Comparison of ENCODE assay signal across 9 cellular contexts in genomic region chr4:73221734-73222133, GRCh38. TPM values are rescaled to one million over a fixed set of nuclear protein-coding genes. Genes with fewer than 3 reads are reported as not detected.
DNase-seq lines count a peak whose midpoint lies in the region; ATAC-seq and TF ChIP-seq lines count a peak whose summit lies in the region.
"Had no signal": no experiment of that assay in that cellular context is flagged by ENCODE, and none has a peak within 500 bp of the region (broad histone marks: within the 10 kb centered on the region; RNA-seq: fewer than 3 reads in every experiment).

No MANE protein-coding gene starts in this region.

- intact Hi-C loops in Calu3 (cut with micrococcal nuclease; ENCODE audit: unreplicated experiment), result no loop called here
- intact Hi-C loops in activated T-helper 2 cell treated with anti-CD3 and anti-CD28 coated beads, Interferon-gamma antibody, Interleukin-2, Interleukin-4, amounts not matched to agents 10 μg/mL and 5 μg/mL and 100 μg/mL, durations not matched to agents 14 hours and 24 hours and 36 hours (cut with micrococcal nuclease), result loop anchor here (5.0 kb wide), 1 partner anchor 39 kb away; no protein-coding TSS in a partner anchor

- H3K4me3 Mint-ChIP-seq in Calu3 (ENCODE audit: low read depth, unreplicated experiment), result peak overlapping the region; percentile 18
- H3K4me3 Mint-ChIP-seq in activated T-helper 2 cell treated with anti-CD3 and anti-CD28 coated beads, Interferon-gamma antibody, Interleukin-2, Interleukin-4, amounts not matched to agents 10 μg/mL and 5 μg/mL and 100 μg/mL, durations not matched to agents 14 hours and 24 hours and 36 hours (ENCODE audit: low read depth), result peak overlapping the region; percentile 68

- no peaks in the 10 kb centered on the region for H3K36me3 Mint-ChIP-seq in Calu3 (ENCODE audit: insufficient read depth, unreplicated experiment)
- peaks cover 22% of the 10 kb centered on the region for H3K36me3 Mint-ChIP-seq in activated T-helper 2 cell treated with anti-CD3 and anti-CD28 coated beads, Interferon-gamma antibody, Interleukin-2, Interleukin-4, amounts not matched to agents 10 μg/mL and 5 μg/mL and 100 μg/mL, durations not matched to agents 14 hours and 24 hours and 36 hours (ENCODE audit: low read depth)

- H3K27ac Mint-ChIP-seq in Calu3 (ENCODE audit: unreplicated experiment), result peak overlapping the region; percentile 19
- H3K27ac Mint-ChIP-seq in activated T-helper 2 cell treated with anti-CD3 and anti-CD28 coated beads, Interferon-gamma antibody, Interleukin-2, Interleukin-4, amounts not matched to agents 10 μg/mL and 5 μg/mL and 100 μg/mL, durations not matched to agents 14 hours and 24 hours and 36 hours, result peak overlapping the region; percentile 58

- no peak for TF ChIP-seq CTCF in 22Rv1 (IDR thresholded peaks at IDR 0.05)
- TF ChIP-seq CTCF in Calu3 (IDR thresholded peaks at IDR 0.05; ENCODE audit: unreplicated experiment), result no peak
- TF ChIP-seq CTCF in GM13977 (IDR thresholded peaks at IDR 0.05; ENCODE audit: extremely low read depth, insufficient read depth, missing control alignments), result no peak

- in situ Hi-C loops in GM13977 (cut with MboI; ENCODE audit: low pct_unique_long_range_greater_than_20kb, low sequenced_read_pairs, unreplicated experiment), result no loop called here

- CTCF ChIA-PET in Calu3 (lab: Charles Lee), result interaction anchor here (0.6 kb wide), 1 partner anchor 21 kb away, joined by 3 read pairs; no protein-coding TSS in a partner anchor

- no peaks in the 10 kb centered on the region for H3K27me3 Mint-ChIP-seq in Calu3 (ENCODE audit: unreplicated experiment)
- H3K27me3 Mint-ChIP-seq in activated T-helper 2 cell treated with anti-CD3 and anti-CD28 coated beads, Interferon-gamma antibody, Interleukin-2, Interleukin-4, amounts not matched to agents 10 μg/mL and 5 μg/mL and 100 μg/mL, durations not matched to agents 14 hours and 24 hours and 36 hours (ENCODE audit: low read depth), result no peaks in the 10 kb centered on the region

- H3K27ac ChIP-seq in 22Rv1 (peak overlapping the region; percentile 80; the same call in 1 of the 2 replicates), caudate nucleus (ENCODE audit: low read depth, low read length) (no peak overlapping the region)

- no peaks in the 10 kb centered on the region for H3K9me3 Mint-ChIP-seq in Calu3 (ENCODE audit: low read depth, unreplicated experiment)
- H3K9me3 Mint-ChIP-seq in activated T-helper 2 cell treated with anti-CD3 and anti-CD28 coated beads, Interferon-gamma antibody, Interleukin-2, Interleukin-4, amounts not matched to agents 10 μg/mL and 5 μg/mL and 100 μg/mL, durations not matched to agents 14 hours and 24 hours and 36 hours, result no peaks in the 10 kb centered on the region

- no peaks in the 10 kb centered on the region for H3K4me1 Mint-ChIP-seq in Calu3 (ENCODE audit: low read depth, unreplicated experiment)
- peaks cover 23% of the 10 kb centered on the region for H3K4me1 Mint-ChIP-seq in activated T-helper 2 cell treated with anti-CD3 and anti-CD28 coated beads, Interferon-gamma antibody, Interleukin-2, Interleukin-4, amounts not matched to agents 10 μg/mL and 5 μg/mL and 100 μg/mL, durations not matched to agents 14 hours and 24 hours and 36 hours (ENCODE audit: low read depth)

- peak; percentile 30 for ATAC-seq in left lobe of liver
- no peak for ATAC-seq in HG03439 (IDR thresholded peaks at IDR 0.05; ENCODE audit: unreplicated experiment)

- DNase-seq in Calu3 (no peak), left lobe of liver (ENCODE audit: low spot score) (no peak), GM13977 (ENCODE audit: low spot score) (no peak), epidermal melanocyte (ENCODE audit: insufficient read length, low spot score) (no peak), caudate nucleus (lab: John Stamatoyannopoulos, UW) (no peak)
- DNase-seq in activated T-helper 2 cell treated with anti-CD3 and anti-CD28 coated beads, Interferon-gamma antibody, Interleukin-2, Interleukin-4, amounts not matched to agents 10 μg/mL and 5 μg/mL and 100 μg/mL, durations not matched to agents 14 hours and 24 hours and 36 hours (ENCODE audit: low spot score), result no peak
- DNase-seq: H7 had no signal

- no TSS peak for BruUV-seq in Calu3 (replicated peaks; lab: Mats Ljungman, UMichigan)

RNA-seq across cellular contexts. Expression of gene ANKRD17, which starts 36.9 kb away (rescaled TPM):
- 54.0 and 54.6 TPM in 2 replicates for total RNA-seq in Calu3 (2022)
- 70.0 and 71.4 TPM in 2 replicates for total RNA-seq in activated T-helper 2 cell treated with anti-CD3 and anti-CD28 coated beads, Interferon-gamma antibody, Interleukin-2, Interleukin-4, amounts not matched to agents 10 μg/mL and 5 μg/mL and 100 μg/mL, durations not matched to agents 14 hours and 24 hours and 36 hours
- 23.9 TPM for total RNA-seq in left lobe of liver
